7 cellular contexts compared by ENCODE assay signal in the genomic region with DNA sequence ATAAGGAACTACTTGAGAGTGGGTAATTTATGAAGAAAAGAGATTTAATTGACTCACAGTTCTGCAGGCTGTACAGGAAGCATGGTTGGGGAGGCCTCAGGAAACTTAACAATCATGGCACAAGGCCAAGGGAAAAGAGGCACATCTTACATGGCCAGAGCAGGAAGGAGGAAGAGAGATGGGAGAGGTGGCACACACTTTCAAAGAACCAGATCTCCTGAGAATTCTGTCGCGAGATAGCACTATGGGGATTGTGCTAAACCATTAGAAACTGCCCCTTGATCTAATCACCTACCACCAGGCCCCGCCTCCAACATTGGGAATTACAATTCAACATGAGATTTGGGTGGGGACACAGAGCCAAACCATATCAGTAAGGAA. TPM values are rescaled to one million over a fixed set of nuclear protein-coding genes. Genes with fewer than 3 reads are reported as not detected.
"Had no signal": no experiment of that assay in that cellular context is flagged by ENCODE, and none has a peak within 500 bp of the region (broad histone marks: within the 10 kb centered on the region; RNA-seq: fewer than 3 reads in every experiment).

No MANE protein-coding gene starts in this region.

RNA-seq across cellular contexts. Expression of gene RNF182, which starts 11.1 kb away (rescaled TPM):
- total RNA-seq: activated CD4-positive, alpha-beta memory T cell treated with anti-CD3 and anti-CD28 coated beads, Interleukin-2, amount 10 ng/mL, durations not matched to agents 7 days and 5 days; activated CD8-positive, alpha-beta memory T cell treated with anti-CD3 and anti-CD28 coated beads, Interleukin-2, amount 10 ng/mL, durations not matched to agents 7 days and 5 days; activated naive CD8-positive, alpha-beta T cell treated with anti-CD3 and anti-CD28 coated beads for 36 hours; MCF 10A; Peyer's patch; Right ventricle myocardium inferior; T-helper 2 cell treated with Interferon-gamma antibody and Interleukin-4, amounts not matched to agents 100 ng/mL and 5 ng/mL, for 36 hours had no signal
